ENCODE assay signal across 1 cellular context in genomic region chr17:34998205-34998604, GRCh38.
A peak's percentile ranks its signal among the peaks of the same experiment; 100 is the strongest.
TF ChIP-seq lines count a peak whose summit lies in the region.

No MANE protein-coding gene starts in this region.

TF ChIP-seq in K562, 482 proteins besides CTCF, POLR2A, EP300 and RAD21:
- TF ChIP-seq TAF9B (IDR thresholded peaks at IDR 0.05; ENCODE audit: partially characterized antibody) = no peak
- no peak for TF ChIP-seq TEAD2 (tag; IDR thresholded peaks at IDR 0.05)
- no peak for TF ChIP-seq E4F1 (CRISPR knock-in tag; IDR thresholded peaks at IDR 0.05; ENCODE audit: borderline replicate concordance)
- TF ChIP-seq TEAD1 (CRISPR knock-in tag; IDR thresholded peaks at IDR 0.05) = no peak
- peak; percentile 43; the same call in 1 of the 2 replicates for TF ChIP-seq SPI1 (IDR thresholded peaks at IDR 0.05; ENCODE audit: borderline replicate concordance, low read depth, low read length)
- TF ChIP-seq KLF6 (CRISPR knock-in tag; IDR thresholded peaks at IDR 0.05; ENCODE audit: borderline replicate concordance) = no peak
- peak; percentile 93 for TF ChIP-seq ARID2 (IDR thresholded peaks at IDR 0.05)
- no peak for TF ChIP-seq ZNF445 (CRISPR knock-in tag; IDR thresholded peaks at IDR 0.05; ENCODE audit: low read depth)
- TF ChIP-seq DDX20 (tag; IDR thresholded peaks at IDR 0.05; ENCODE audit: low read depth) = no peak
- TF ChIP-seq SRSF3 (IDR thresholded peaks at IDR 0.05; ENCODE audit: insufficient read depth, low read length) = no peak
- TF ChIP-seq NR4A1 (CRISPR knock-in tag; IDR thresholded peaks at IDR 0.05) = no peak
- TF ChIP-seq NR4A1 (tag; IDR thresholded peaks at IDR 0.05) = no peak
- no peak for TF ChIP-seq HDAC1 (IDR thresholded peaks at IDR 0.05)
- no peak for TF ChIP-seq UBTF (IDR thresholded peaks at IDR 0.05; ENCODE audit: borderline replicate concordance in 1 of 2, low read depth in 2 of 2, low read length in 2 of 2)
- 0 out of 2 replicates have a peak, but pooled peaks have one; percentile 52 for TF ChIP-seq POLR2AphosphoS2 (IDR thresholded peaks at IDR 0.05; ENCODE audit: low read length)
- TF ChIP-seq ZNF165 (CRISPR knock-in tag; IDR thresholded peaks at IDR 0.05; ENCODE audit: borderline replicate concordance) = no peak
- no peak for TF ChIP-seq PHF21A (IDR thresholded peaks at IDR 0.05; ENCODE audit: borderline replicate concordance, low read depth)
- peak; percentile 26; the same call in 1 of the 2 replicates for TF ChIP-seq TFAP4 (CRISPR knock-in tag; IDR thresholded peaks at IDR 0.05; ENCODE audit: borderline replicate concordance)
- no peak for TF ChIP-seq ZNF212 (CRISPR knock-in tag; IDR thresholded peaks at IDR 0.05)
- 0 out of 2 replicates have a peak, but pooled peaks have one; percentile 3 for TF ChIP-seq JUND (IDR thresholded peaks at IDR 0.05; ENCODE audit: borderline replicate concordance, low read depth, low read length)
- TF ChIP-seq JUND (tag; IDR thresholded peaks at IDR 0.05; ENCODE audit: borderline replicate concordance, low read depth, low read length) = no peak
- TF ChIP-seq IRF9 (tag; IDR thresholded peaks at IDR 0.05) = no peak
- no peak for TF ChIP-seq NELFE (IDR thresholded peaks at IDR 0.05; ENCODE audit: insufficient read depth, insufficient read length)
- TF ChIP-seq HMG20A (CRISPR knock-in tag; conservative IDR thresholded peaks at IDR 0.05) = no peak
- peak; percentile 66; the same call in 1 of the 2 replicates for TF ChIP-seq HDGF (IDR thresholded peaks at IDR 0.05)
- peak; percentile 96 for TF ChIP-seq SMC3 (conservative IDR thresholded peaks at IDR 0.05; ENCODE audit: insufficient read depth, low read depth, low read length)
- TF ChIP-seq HDAC8 (tag; IDR thresholded peaks at IDR 0.05) = no peak
- no peak for TF ChIP-seq GTF2F1 (IDR thresholded peaks at IDR 0.05; ENCODE audit: low read depth, low read length)
- peak; percentile 17; the same call in 1 of the 2 replicates for TF ChIP-seq POLR2G (IDR thresholded peaks at IDR 0.05; ENCODE audit: low read depth, low read length)
- 0 out of 2 replicates have a peak, but pooled peaks have one; percentile 21 for TF ChIP-seq RBFOX2 (IDR thresholded peaks at IDR 0.05; ENCODE audit: low read depth, low read length)
- TF ChIP-seq ETV1 (tag; conservative IDR thresholded peaks at IDR 0.05; ENCODE audit: low read depth) = no peak
- TF ChIP-seq STAG1 (CRISPR knock-in tag; IDR thresholded peaks at IDR 0.05; ENCODE audit: borderline replicate concordance) = peak; percentile 62; the same call in 1 of the 2 replicates
- peak; percentile 77 for TF ChIP-seq DEAF1 (CRISPR knock-in tag; IDR thresholded peaks at IDR 0.05)
- peak in 1 of 2 experiments; percentile 62; a peak in 1 of 4 replicates for TF ChIP-seq MAZ (CRISPR knock-in tag; conservative IDR thresholded peaks at IDR 0.05 in 1 of 2, IDR thresholded peaks at IDR 0.05 in 1 of 2)
- peak; percentile 50; the same call in 1 of the 2 replicates for TF ChIP-seq CC2D1A (IDR thresholded peaks at IDR 0.05)
